ENCODE assay signal across 8 cellular contexts in genomic region chr3:136752046-136752326, GRCh38. TPM values are rescaled to one million over a fixed set of nuclear protein-coding genes. Genes with fewer than 3 reads are reported as not detected.
DNase-seq lines count a peak whose midpoint lies in the region; ATAC-seq, FAIRE-seq and TF ChIP-seq lines count a peak whose summit lies in the region.

No MANE protein-coding gene starts in this region.

- H3K27ac ChIP-seq in OCI-LY7 (ENCODE audit: low read depth, low read length, poor library complexity, severe bottlenecking) = peak overlapping the region; percentile 94

- TF ChIP-seq CTCF in GM12865 (IDR thresholded peaks at IDR 0.05; ENCODE audit: insufficient read depth, low read depth, low read length, missing control alignments) (no peak), OCI-LY7 (conservative IDR thresholded peaks at IDR 0.05; ENCODE audit: low read length) (no peak), natural killer cell (IDR thresholded peaks at IDR 0.05) (no peak)

- in situ Hi-C loops in ACHN (cut with HindIII; ENCODE audit: low pct_ligation_motif_present, low pct_unique_long_range_greater_than_20kb, low sequenced_read_pairs) = loop anchor here (10.0 kb wide), 1 partner anchor 263 kb away; no protein-coding TSS in a partner anchor

- H3K4me3 ChIP-seq in GM12865 (ENCODE audit: low read depth, low read length) (peak overlapping the region; percentile 97), OCI-LY7 (ENCODE audit: low read depth, low read length, poor library complexity, severe bottlenecking) (peak overlapping the region; percentile 90), endocrine pancreas (ENCODE audit: control insufficient read depth, insufficient read depth, low read length) (no peak overlapping the region)

- intact Hi-C loops in OCI-LY7 (cut with micrococcal nuclease; ENCODE audit: unreplicated experiment) = loop anchor here (1.0 to 2.0 kb wide), 7 partner anchors 110 to 677 kb away; partner anchors contain the start of genes MSL2 and NCK1
- intact Hi-C loops in natural killer cell (cut with micrococcal nuclease) = loop anchor here (1.0 to 5.0 kb wide), 9 partner anchors 35 to 556 kb away; partner anchors contain the start of genes MSL2, NCK1 and PCCB

- H3K27me3 ChIP-seq in endocrine pancreas (ENCODE audit: control insufficient read depth, insufficient read depth, low read length) = no peaks in the 10 kb centered on the region

- no peak for FAIRE-seq in HTR-8/SVneo (lab: Jason Lieb, UNC)

- CTCF ChIA-PET in OCI-LY7 (lab: Charles Lee; ENCODE audit: unreplicated experiment) = interaction anchor here (0.6 to 1.5 kb wide), 9 partner anchors 10 to 677 kb away, joined by 3 to 21 read pairs (median 5); partner anchors contain the start of gene NCK1

- peak; percentile 20 for ATAC-seq in HG02885 (IDR thresholded peaks at IDR 0.05; ENCODE audit: poor library complexity, unreplicated experiment)
- ATAC-seq in natural killer cell = peak; percentile 24 to 32 (median 25)

- H3K27me3 Mint-ChIP-seq in natural killer cell (ENCODE audit: low read depth in 2 of 2) = no peaks in the 10 kb centered on the region

- no peaks in the 10 kb centered on the region for H3K9me2 ChIP-seq in OCI-LY7 (ENCODE audit: insufficient read depth, low read length)

- DNase-seq in ACHN = peak; percentile 55
- no peak for DNase-seq in GM12865 (ENCODE audit: low read depth)
- peak; percentile 74 for DNase-seq in OCI-LY7 (ENCODE audit: low spot score)
- DNase-seq in natural killer cell = no peak
- no peak for DNase-seq in HTR-8/SVneo (ENCODE audit: insufficient read length, low spot score)
- no peak for DNase-seq in hippocampal formation (lab: John Stamatoyannopoulos, UW)

- no peaks in the 10 kb centered on the region for H3K9me3 ChIP-seq in OCI-LY7 (ENCODE audit: low read length)
- no peaks in the 10 kb centered on the region for H3K9me3 ChIP-seq in endocrine pancreas (ENCODE audit: control insufficient read depth, low read length)

- H3K4me3 Mint-ChIP-seq in natural killer cell = peak overlapping the region; percentile 95

- no peaks in the 10 kb centered on the region for H3K9me3 Mint-ChIP-seq in natural killer cell

- H3K79me2 ChIP-seq in OCI-LY7 (ENCODE audit: insufficient read depth, low read depth, low read length) = peaks cover 50% of the 10 kb centered on the region

- peak overlapping the region; percentile 9; the same call in 1 of the 2 replicates for H2AFZ ChIP-seq in OCI-LY7 (ENCODE audit: low read length)

- H3K36me3 Mint-ChIP-seq in natural killer cell = no peaks in the 10 kb centered on the region

- peaks cover 39% of the 10 kb centered on the region for H3K4me1 ChIP-seq in OCI-LY7 (ENCODE audit: insufficient read depth, low read length, poor library complexity, severe bottlenecking)
- peaks cover 6% of the 10 kb centered on the region for H3K4me1 ChIP-seq in endocrine pancreas (ENCODE audit: control insufficient read depth, insufficient read depth, low read length)

- peaks cover 46 to 47% of the 10 kb centered on the region in 2 donors for H3K4me1 Mint-ChIP-seq in natural killer cell

- no TSS peak for BruUV-seq in OCI-LY7 (replicated peaks; lab: Mats Ljungman, UMichigan)

- POLR2A ChIA-PET in OCI-LY7 (lab: Charles Lee) = interaction anchor here (0.7 to 3.1 kb wide), 15 partner anchors 9 to 643 kb away, joined by 3 to 15 read pairs (median 3); partner anchors contain the start of genes MSL2 and NCK1

- H3K4me2 ChIP-seq in OCI-LY7 (ENCODE audit: low read length) = peak overlapping the region; percentile 96; the same call in 1 of the 2 replicates

- no peaks in the 10 kb centered on the region for H4K20me1 ChIP-seq in OCI-LY7 (ENCODE audit: insufficient read depth, low read length)

- H3K36me3 ChIP-seq in OCI-LY7 (ENCODE audit: insufficient read depth, low read length) (no peaks in the 10 kb centered on the region), endocrine pancreas (ENCODE audit: control insufficient read depth, insufficient read depth, low read length) (no peaks in the 10 kb centered on the region)

- peak overlapping the region; percentile 92 to 93 for H3K27ac Mint-ChIP-seq in natural killer cell

- H3K9ac ChIP-seq in endocrine pancreas (ENCODE audit: control insufficient read depth, insufficient read depth, low read length) = peak overlapping the region; percentile 63

RNA-seq across cellular contexts. Expression of gene STAG1, which starts 0.2 kb away (rescaled TPM):
- 30.7 and 32.8 TPM in 2 replicates for total RNA-seq in OCI-LY7 (2014; rRNA removed; shearing (Covaris generic))
- total RNA-seq in OCI-LY7 (2022) (46.6 and 49.9 TPM in 2 replicates), natural killer cell (10 to 100 TPM; 55.1 to 66.2 (median 60.3) TPM)

Comparison
In these comparisons a context has a peak if more than half of its experiments do, and no peak if none do; other contexts are left out.
1. DNase-seq: peak in ACHN (single experiment) and OCI-LY7 (single experiment); none in GM12865 (single experiment), natural killer cell (single experiment), HTR-8/SVneo (single experiment) and hippocampal formation (0 of 2).